Comparison of ENCODE assay signal across 8 cellular contexts in the genomic region with DNA sequence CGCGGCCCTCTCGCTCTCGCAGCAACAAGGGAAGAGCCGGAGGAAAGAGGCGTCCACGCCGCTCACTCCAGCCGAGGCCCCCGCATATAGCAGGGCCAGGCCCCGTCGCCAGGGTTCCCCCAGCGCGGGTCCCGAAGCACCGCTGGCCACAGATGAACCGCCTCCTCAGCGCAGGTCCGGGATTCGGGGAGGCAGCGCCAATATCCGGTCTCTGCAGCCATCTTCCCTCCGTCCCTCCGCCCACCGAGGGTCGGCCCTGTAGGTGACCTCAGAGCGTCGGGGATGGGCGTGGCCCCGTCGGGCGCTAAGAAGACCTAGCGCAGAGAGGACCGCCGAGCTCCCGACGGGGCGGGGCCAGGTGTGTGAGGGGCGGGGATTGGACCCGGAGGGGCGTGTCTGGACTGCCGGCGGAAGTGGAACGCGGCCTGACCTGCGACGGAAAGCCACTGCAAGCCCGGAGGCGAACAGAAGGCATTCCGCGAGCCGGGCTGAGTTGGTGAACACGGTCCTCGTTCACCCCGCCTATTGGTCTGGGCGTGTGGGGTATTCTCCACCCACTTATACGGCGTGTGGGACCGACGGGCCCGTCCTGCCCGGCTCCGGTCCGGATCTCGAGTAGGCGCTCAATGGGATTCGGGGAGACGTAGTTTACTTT. TPM values are rescaled to one million over a fixed set of nuclear protein-coding genes. Genes with fewer than 3 reads are reported as not detected.
DNase-seq lines count a peak whose midpoint lies in the region; ATAC-seq and TF ChIP-seq lines count a peak whose summit lies in the region.

No MANE protein-coding gene starts in this region.

- H3K4me3 ChIP-seq in LNCaP clone FGC (ENCODE audit: low read depth, low read length) (peak overlapping the region; percentile 91), fibroblast of mammary gland (ENCODE audit: control insufficient read depth, low read depth, low read length) (peak overlapping the region; percentile 84)

- peaks cover 32% of the 10 kb centered on the region for H3K9me3 Mint-ChIP-seq in activated T-helper 2 cell treated with anti-CD3 and anti-CD28 coated beads, Interferon-gamma antibody, Interleukin-2, Interleukin-4, amounts not matched to agents 10 μg/mL and 5 μg/mL and 100 μg/mL, durations not matched to agents 14 hours and 24 hours and 36 hours
- peaks cover 0 to 47% (median 23%) of the 10 kb centered on the region in 9 donors for H3K9me3 Mint-ChIP-seq in naive thymus-derived CD8-positive, alpha-beta T cell
- peaks cover 11 to 13% of the 10 kb centered on the region in 2 donors for H3K9me3 Mint-ChIP-seq in stimulated activated naive B cell treated with anti-CD40 and anti-IgM and Interleukin-4, amounts not matched to agents 10 μg/mL and 1 μg/mL and 100 μg/mL, for 72 hours

- intact Hi-C loops in activated T-helper 2 cell treated with anti-CD3 and anti-CD28 coated beads, Interferon-gamma antibody, Interleukin-2, Interleukin-4, amounts not matched to agents 10 μg/mL and 5 μg/mL and 100 μg/mL, durations not matched to agents 14 hours and 24 hours and 36 hours (cut with micrococcal nuclease) = loop anchor here (1.0 to 5.0 kb wide), 4 partner anchors 27 to 229 kb away; partner anchors contain the start of genes BCL2A1 and FAH

- peak; percentile 96 for DNase-seq in EL
- peak; percentile 96 for DNase-seq in H4 (ENCODE audit: low spot score)
- DNase-seq in LNCaP clone FGC (ENCODE audit: low read depth) = peak; percentile 95
- peak; percentile 100 for DNase-seq in RPMI8226
- DNase-seq in activated T-helper 2 cell treated with anti-CD3 and anti-CD28 coated beads, Interferon-gamma antibody, Interleukin-2, Interleukin-4, amounts not matched to agents 10 μg/mL and 5 μg/mL and 100 μg/mL, durations not matched to agents 14 hours and 24 hours and 36 hours (ENCODE audit: low spot score) = peak; percentile 99
- DNase-seq in fibroblast of mammary gland (ENCODE audit: low read depth) = peak; percentile 90
- DNase-seq in naive thymus-derived CD8-positive, alpha-beta T cell = peak; percentile 96 to 100 (median 98)
- DNase-seq in stimulated activated naive B cell treated with anti-CD40 and anti-IgM and Interleukin-4, amounts not matched to agents 10 μg/mL and 1 μg/mL and 100 μg/mL, for 72 hours = peak; percentile 100

- H3K36me3 Mint-ChIP-seq in activated T-helper 2 cell treated with anti-CD3 and anti-CD28 coated beads, Interferon-gamma antibody, Interleukin-2, Interleukin-4, amounts not matched to agents 10 μg/mL and 5 μg/mL and 100 μg/mL, durations not matched to agents 14 hours and 24 hours and 36 hours (ENCODE audit: low read depth) = peaks cover 52% of the 10 kb centered on the region
- H3K36me3 Mint-ChIP-seq in naive thymus-derived CD8-positive, alpha-beta T cell = peaks cover 14 to 35% (median 34%) of the 10 kb centered on the region in 3 donors
- peaks cover 43 to 52% of the 10 kb centered on the region in 2 donors for H3K36me3 Mint-ChIP-seq in stimulated activated naive B cell treated with anti-CD40 and anti-IgM and Interleukin-4, amounts not matched to agents 10 μg/mL and 1 μg/mL and 100 μg/mL, for 72 hours

- no peaks in the 10 kb centered on the region for H3K27me3 Mint-ChIP-seq in activated T-helper 2 cell treated with anti-CD3 and anti-CD28 coated beads, Interferon-gamma antibody, Interleukin-2, Interleukin-4, amounts not matched to agents 10 μg/mL and 5 μg/mL and 100 μg/mL, durations not matched to agents 14 hours and 24 hours and 36 hours (ENCODE audit: low read depth)
- no peaks in the 10 kb centered on the region for H3K27me3 Mint-ChIP-seq in naive thymus-derived CD8-positive, alpha-beta T cell
- no peaks in the 10 kb centered on the region for H3K27me3 Mint-ChIP-seq in stimulated activated naive B cell treated with anti-CD40 and anti-IgM and Interleukin-4, amounts not matched to agents 10 μg/mL and 1 μg/mL and 100 μg/mL, for 72 hours

- TF ChIP-seq CTCF in LNCaP clone FGC (IDR thresholded peaks at IDR 0.05; ENCODE audit: control insufficient read depth, extremely low read depth, insufficient read depth) = no peak
- TF ChIP-seq CTCF in fibroblast of mammary gland (conservative IDR thresholded peaks at IDR 0.05; ENCODE audit: control insufficient read depth, insufficient read depth, low read depth, low read length) = no peak

- ATAC-seq in naive thymus-derived CD8-positive, alpha-beta T cell = peak; percentile 90 to 91
- peak; percentile 93 to 95 for ATAC-seq in stimulated activated naive B cell treated with anti-CD40 and anti-IgM and Interleukin-4, amounts not matched to agents 10 μg/mL and 1 μg/mL and 100 μg/mL, for 72 hours (replicated peaks)

- POLR2A ChIA-PET in naive thymus-derived CD8-positive, alpha-beta T cell (lab: Charles Lee) = interaction anchor here (0.6 to 4.5 kb wide), 28 partner anchors 10 to 1624 kb away, joined by 3 to 170 read pairs (median 6); partner anchors contain the start of genes BCL2A1, MTHFS, SKIC8 and TLNRD1

- H3K4me3 Mint-ChIP-seq in activated T-helper 2 cell treated with anti-CD3 and anti-CD28 coated beads, Interferon-gamma antibody, Interleukin-2, Interleukin-4, amounts not matched to agents 10 μg/mL and 5 μg/mL and 100 μg/mL, durations not matched to agents 14 hours and 24 hours and 36 hours (ENCODE audit: low read depth) = peak overlapping the region; percentile 87
- H3K4me3 Mint-ChIP-seq in naive thymus-derived CD8-positive, alpha-beta T cell = peak overlapping the region; percentile 90 to 100 (median 93)
- H3K4me3 Mint-ChIP-seq in stimulated activated naive B cell treated with anti-CD40 and anti-IgM and Interleukin-4, amounts not matched to agents 10 μg/mL and 1 μg/mL and 100 μg/mL, for 72 hours = peak overlapping the region; percentile 94 to 99

- peaks cover 15% of the 10 kb centered on the region for H3K4me1 Mint-ChIP-seq in activated T-helper 2 cell treated with anti-CD3 and anti-CD28 coated beads, Interferon-gamma antibody, Interleukin-2, Interleukin-4, amounts not matched to agents 10 μg/mL and 5 μg/mL and 100 μg/mL, durations not matched to agents 14 hours and 24 hours and 36 hours (ENCODE audit: low read depth)
- peaks cover 13 to 33% (median 29%) of the 10 kb centered on the region in 4 donors for H3K4me1 Mint-ChIP-seq in naive thymus-derived CD8-positive, alpha-beta T cell
- H3K4me1 Mint-ChIP-seq in stimulated activated naive B cell treated with anti-CD40 and anti-IgM and Interleukin-4, amounts not matched to agents 10 μg/mL and 1 μg/mL and 100 μg/mL, for 72 hours = peaks cover 12 to 26% of the 10 kb centered on the region in 2 donors

- H3K27ac Mint-ChIP-seq in activated T-helper 2 cell treated with anti-CD3 and anti-CD28 coated beads, Interferon-gamma antibody, Interleukin-2, Interleukin-4, amounts not matched to agents 10 μg/mL and 5 μg/mL and 100 μg/mL, durations not matched to agents 14 hours and 24 hours and 36 hours = peak overlapping the region; percentile 95
- H3K27ac Mint-ChIP-seq in naive thymus-derived CD8-positive, alpha-beta T cell = peak overlapping the region; percentile 95 to 99 (median 98)
- peak overlapping the region; percentile 99 for H3K27ac Mint-ChIP-seq in stimulated activated naive B cell treated with anti-CD40 and anti-IgM and Interleukin-4, amounts not matched to agents 10 μg/mL and 1 μg/mL and 100 μg/mL, for 72 hours

RNA-seq across cellular contexts. Expression of gene MTHFS, which starts 26.8 kb away (rescaled TPM):
- 40.3 and 51.9 TPM in 2 replicates for total RNA-seq in H4 (2014; rRNA removed; shearing (Covaris generic))
- 33.3 and 34.6 TPM in 2 replicates for total RNA-seq in activated T-helper 2 cell treated with anti-CD3 and anti-CD28 coated beads, Interferon-gamma antibody, Interleukin-2, Interleukin-4, amounts not matched to agents 10 μg/mL and 5 μg/mL and 100 μg/mL, durations not matched to agents 14 hours and 24 hours and 36 hours
- 10 to 100 TPM; 31.0 to 33.6 TPM for total RNA-seq in naive thymus-derived CD8-positive, alpha-beta T cell
- 100 to 1,000 TPM in 1 of 3 donors, 10 to 100 TPM in 2; 82.6 to 106 (median 85.4) TPM for polyA plus RNA-seq in naive thymus-derived CD8-positive, alpha-beta T cell

RNA-seq across cellular contexts. Expression of gene BCL2A1, which starts 47.4 kb away (rescaled TPM):
- not detected in 2 replicates for total RNA-seq in H4 (2014; rRNA removed; shearing (Covaris generic))
- total RNA-seq in activated T-helper 2 cell treated with anti-CD3 and anti-CD28 coated beads, Interferon-gamma antibody, Interleukin-2, Interleukin-4, amounts not matched to agents 10 μg/mL and 5 μg/mL and 100 μg/mL, durations not matched to agents 14 hours and 24 hours and 36 hours = 101 and 104 TPM in 2 replicates
- 10 to 100 TPM; 18.7 to 19.7 TPM for total RNA-seq in naive thymus-derived CD8-positive, alpha-beta T cell
- polyA plus RNA-seq in naive thymus-derived CD8-positive, alpha-beta T cell = 10 to 100 TPM; 19.6 to 27.4 (median 25.9) TPM

Comparison
In these comparisons a context has a peak if more than half of its experiments do, and no peak if none do; other contexts are left out.
1. Peak in every context shown above with its lines: DNase-seq, ATAC-seq and H3K4me3 ChIP-seq.
2. RNA of gene BCL2A1, which starts 47.4 kb away (total RNA-seq): 101 to 104 TPM in activated T-helper 2 cell treated with anti-CD3 and anti-CD28 coated beads, Interferon-gamma antibody, Interleukin-2, Interleukin-4, amounts not matched to agents 10 μg/mL and 5 μg/mL and 100 μg/mL, durations not matched to agents 14 hours and 24 hours and 36 hours and 18.7 to 19.7 TPM in naive thymus-derived CD8-positive, alpha-beta T cell; not detected in H4; every median in the first group is over 10 times any median in the second.